Comparison of ENCODE assay signal across 1 cellular context in the genomic region with DNA sequence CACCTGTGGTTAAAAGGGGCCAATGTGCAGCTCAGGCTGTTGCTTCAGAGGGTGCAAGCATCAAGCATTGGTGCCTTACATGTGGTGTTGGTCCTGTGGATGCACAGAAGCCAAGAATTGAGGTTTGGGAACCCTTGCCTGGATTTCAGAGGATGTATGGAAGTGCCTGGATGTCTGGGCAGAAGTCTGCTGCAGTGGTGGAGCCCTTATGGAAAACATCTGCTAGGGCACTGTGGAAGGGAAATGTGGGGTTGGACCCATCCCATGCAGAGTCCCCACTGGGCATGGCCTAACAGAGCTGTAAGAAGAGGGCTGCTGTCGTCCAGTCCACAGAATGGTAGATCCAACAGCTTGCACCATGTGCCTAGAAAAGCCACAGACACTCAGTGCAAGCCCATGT.
TF ChIP-seq lines count a peak whose summit lies in the region.

No MANE protein-coding gene starts in this region.

TF ChIP-seq in SK-N-SH, 30 proteins besides CTCF, POLR2A, EP300 and RAD21:
- no peak for TF ChIP-seq SIN3A (IDR thresholded peaks at IDR 0.05; ENCODE audit: borderline replicate concordance, low read depth, low read length)
